Comparison of ENCODE assay signal across 8 cellular contexts in genomic region chr9:6680797-6681146, GRCh38. TPM values are rescaled to one million over a fixed set of nuclear protein-coding genes. Genes with fewer than 3 reads are reported as not detected.
DNase-seq lines count a peak whose midpoint lies in the region; ATAC-seq and TF ChIP-seq lines count a peak whose summit lies in the region.

No MANE protein-coding gene starts in this region.

- no peak for TF ChIP-seq CTCF in OCI-LY3 (IDR thresholded peaks at IDR 0.05; ENCODE audit: low read depth, low read length)

- no peaks in the 10 kb centered on the region for H4K20me1 ChIP-seq in OCI-LY3 (ENCODE audit: insufficient read depth, low read length)

- peak overlapping the region; percentile 82 for H3K4me3 ChIP-seq in OCI-LY3 (ENCODE audit: low read length)

- H3K9ac ChIP-seq in OCI-LY3 (ENCODE audit: low read length), result peak overlapping the region; percentile 90

- H3K27me3 ChIP-seq in OCI-LY3 (ENCODE audit: low read depth, low read length), result no peaks in the 10 kb centered on the region

- peaks cover 35% of the 10 kb centered on the region for H3K4me1 ChIP-seq in OCI-LY3 (ENCODE audit: low read length)

- peaks cover 18% of the 10 kb centered on the region for H3K79me2 ChIP-seq in OCI-LY3 (ENCODE audit: low read length)

- intact Hi-C loops in Right ventricle myocardium superior (cut with DNase I), result loop anchor here (5.0 kb wide), 1 partner anchor 77 kb away; the partner anchor contains the start of gene KDM4C
- intact Hi-C loops in posterior cingulate gyrus (cut with DNase I), result loop anchor here (2.0 to 5.0 kb wide), 2 partner anchors 24 to 77 kb away; partner anchors contain the start of gene KDM4C

- H3K36me3 ChIP-seq in OCI-LY3 (replicated peaks; ENCODE audit: low read depth, low read length), result peaks cover 7% of the 10 kb centered on the region

- ATAC-seq in HG02970 (IDR thresholded peaks at IDR 0.05; ENCODE audit: low FRiP score, unreplicated experiment), result peak; percentile 17
- peak; percentile 66 for ATAC-seq in Right ventricle myocardium superior (ENCODE audit: poor library complexity)

- peak overlapping the region; percentile 99 for H3K27ac ChIP-seq in OCI-LY3 (ENCODE audit: low read length)

- H2AFZ ChIP-seq in OCI-LY3 (ENCODE audit: low read depth, low read length), result peak overlapping the region; percentile 37; the same call in 1 of the 2 replicates

- no peaks in the 10 kb centered on the region for H3K9me3 ChIP-seq in OCI-LY3 (ENCODE audit: insufficient read depth, low read length)

- DNase-seq in activated gamma-delta T cell (lab: John Stamatoyannopoulos, UW) (peak; percentile 39), activated gamma-delta T cell treated with Interleukin-2 at 50 U/mL for 16 hours (no peak), Right ventricle myocardium superior (peak; percentile 81), posterior cingulate gyrus (peak; percentile 48 to 93 (median 59)), ecto neural progenitor cell (ENCODE audit: low spot score) (no peak)
- DNase-seq in activated naive CD4-positive, alpha-beta T cell treated with anti-CD3 and anti-CD28 coated beads, Interleukin-2, amount 50 U/mL, for 16 hours, result peak; percentile 75

- peak overlapping the region; percentile 83 for H3K4me2 ChIP-seq in OCI-LY3 (ENCODE audit: low read length)

RNA-seq across cellular contexts. Expression of gene GLDC, which starts 35.2 kb away (rescaled TPM):
- total RNA-seq in Right ventricle myocardium superior, result not detected

Comparison
In these comparisons a context has a peak if more than half of its experiments do, and no peak if none do; other contexts are left out.
1. DNase-seq: peak in activated gamma-delta T cell (single experiment), activated naive CD4-positive, alpha-beta T cell treated with anti-CD3 and anti-CD28 coated beads, Interleukin-2, amount 50 U/mL, for 16 hours (single experiment), Right ventricle myocardium superior (single experiment) and posterior cingulate gyrus (10 of 10); none in activated gamma-delta T cell treated with Interleukin-2 at 50 U/mL for 16 hours (single experiment) and ecto neural progenitor cell (single experiment).